Comparison of ENCODE assay signal across 8 cellular contexts in the genomic region with DNA sequence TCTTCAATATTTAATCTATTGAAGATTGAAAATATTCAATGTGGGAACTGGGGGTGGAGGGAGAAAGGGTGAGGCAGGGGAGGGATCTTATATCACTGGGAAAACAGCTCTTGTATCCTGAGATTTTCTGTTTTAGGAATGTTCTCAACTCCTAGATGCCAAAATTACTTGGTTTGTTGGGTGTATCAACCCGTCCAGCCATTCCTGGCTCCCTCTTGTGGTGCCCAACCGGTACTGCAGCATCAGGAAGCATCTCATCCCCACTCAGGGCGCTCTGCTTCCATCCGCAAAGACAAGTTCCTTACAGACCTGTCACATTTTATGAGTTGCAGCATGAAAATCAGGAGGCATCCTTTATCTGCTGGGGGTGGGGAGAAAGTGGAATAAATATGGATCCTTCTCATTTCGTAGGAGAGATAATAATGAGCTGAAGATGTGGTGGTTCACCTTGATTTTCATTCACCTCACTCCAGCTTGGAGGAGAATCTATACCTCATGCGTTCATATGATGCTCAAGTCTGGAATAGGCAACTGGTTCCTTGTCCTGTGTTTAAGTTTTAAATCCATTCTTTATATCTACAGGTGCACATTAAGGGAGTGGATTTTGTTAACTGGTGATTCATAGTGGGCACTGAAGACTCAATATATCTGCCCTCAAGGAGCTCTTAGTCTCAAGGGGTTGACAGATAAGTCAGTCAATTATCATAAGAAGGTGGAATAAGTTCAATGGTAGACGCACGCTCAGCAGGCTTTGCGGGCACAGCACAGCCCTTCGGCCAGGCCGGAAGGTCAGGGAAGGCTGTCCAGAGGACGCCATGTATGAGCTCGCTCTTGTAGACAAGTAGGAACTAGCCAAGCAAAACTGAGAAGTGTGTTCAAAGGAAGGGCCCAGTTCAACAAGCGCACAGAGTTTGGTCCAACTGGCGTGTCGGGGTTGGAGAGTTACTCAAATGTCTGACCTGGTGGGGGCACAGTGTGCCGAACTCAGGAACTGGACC.
DNase-seq lines count a peak whose midpoint lies in the region; ATAC-seq and TF ChIP-seq lines count a peak whose summit lies in the region.

No MANE protein-coding gene starts in this region.

- H3K4me3 Mint-ChIP-seq in MCF 10A (ENCODE audit: unreplicated experiment): no peak overlapping the region

- POLR2A ChIA-PET in MCF 10A (lab: Yijun Ruan, JAX): interaction anchor here (1.1 kb wide), 1 partner anchor 12 kb away, joined by 5 read pairs; no protein-coding TSS in a partner anchor

- BruUV-seq in MCF 10A (replicated peaks; lab: Mats Ljungman, UMichigan): no TSS peak

- H3K9me3 Mint-ChIP-seq in MCF 10A (ENCODE audit: unreplicated experiment): no peaks in the 10 kb centered on the region

- ATAC-seq in GM19455 (IDR thresholded peaks at IDR 0.05; ENCODE audit: unreplicated experiment) (peak; percentile 72), HG02970 (IDR thresholded peaks at IDR 0.05; ENCODE audit: low FRiP score, unreplicated experiment) (no peak)

- H3K27ac ChIP-seq in VCaP: no peak overlapping the region

- no peaks in the 10 kb centered on the region for H3K4me1 Mint-ChIP-seq in MCF 10A (ENCODE audit: insufficient read depth, unreplicated experiment)

- no peaks in the 10 kb centered on the region for H3K36me3 Mint-ChIP-seq in MCF 10A (ENCODE audit: insufficient read depth, unreplicated experiment)

- CTCF ChIA-PET in MCF 10A (lab: Yijun Ruan, JAX): interaction anchor here (0.6 to 5.4 kb wide), 54 partner anchors 8 to 1906 kb away, joined by 3 to 96 read pairs (median 5); no protein-coding TSS in a partner anchor

- intact Hi-C loops in MCF 10A (cut with micrococcal nuclease): loop anchor here (1.0 to 5.0 kb wide), 2 partner anchors 147 to 217 kb away; no protein-coding TSS in a partner anchor

- peak; percentile 89 for DNase-seq in COLO829 (ENCODE audit: low spot score)
- peak; percentile 23 for DNase-seq in KG1 (lab: John Stamatoyannopoulos, UW)
- DNase-seq in MCF 10A (ENCODE audit: unreplicated experiment): peak; percentile 67
- DNase-seq in iris pigment epithelial cell (ENCODE audit: low read depth): peak; percentile 63
- peak; percentile 47 to 56 for DNase-seq in stimulated activated CD4-positive, alpha-beta T cell treated with anti-CD3 and anti-CD28 coated beads, Interleukin-1b, Interleukin-23, amount 100 ng/mL, for 4 hours (ENCODE audit: low read depth in 2 of 2)

- H3K27ac Mint-ChIP-seq in MCF 10A (ENCODE audit: low read depth, unreplicated experiment): no peak overlapping the region

- TF ChIP-seq CTCF in VCaP (conservative IDR thresholded peaks at IDR 0.05) (peak; percentile 92), MCF 10A (IDR thresholded peaks at IDR 0.05; ENCODE audit: unreplicated experiment) (peak; percentile 81)

- H3K27me3 Mint-ChIP-seq in MCF 10A (ENCODE audit: insufficient read depth, unreplicated experiment): peaks cover 79% of the 10 kb centered on the region

Comparison
In these comparisons a context has a peak if more than half of its experiments do, and no peak if none do; other contexts are left out.
1. DNase-seq: peak in every context shown above with its lines; median percentile 89 in COLO829; 67 in MCF 10A; 63 in iris pigment epithelial cell; 52 in stimulated activated CD4-positive, alpha-beta T cell treated with anti-CD3 and anti-CD28 coated beads, Interleukin-1b, Interleukin-23, amount 100 ng/mL, for 4 hours; 23 in KG1.